In genomic region chr11:46520971-46521745, GRCh38 we compare ENCODE assay signal across 10 cellular contexts.
DNase-seq lines count a peak whose midpoint lies in the region; ATAC-seq and TF ChIP-seq lines count a peak whose summit lies in the region.
"Had no signal": no experiment of that assay in that cellular context is flagged by ENCODE, and none has a peak within 500 bp of the region (broad histone marks: within the 10 kb centered on the region; RNA-seq: fewer than 3 reads in every experiment).

No MANE protein-coding gene starts in this region.

- H3K9me3 Mint-ChIP-seq in nephron progenitor cell = no peaks in the 10 kb centered on the region
- H3K9me3 Mint-ChIP-seq in Calu3 (ENCODE audit: low read depth, unreplicated experiment) = no peaks in the 10 kb centered on the region

- H3K4me1 Mint-ChIP-seq in nephron progenitor cell (peaks cover 13% of the 10 kb centered on the region), Calu3 (ENCODE audit: low read depth, unreplicated experiment) (peaks cover 31% of the 10 kb centered on the region)

- peak; percentile 49 for DNase-seq in GM03348 (ENCODE audit: low spot score)
- peak; percentile 84 for DNase-seq in NCI-H446 treated with DMSO at 0.1 percent for 48 hours (lab: John Stamatoyannopoulos, UW)
- peak; percentile 79 for DNase-seq in choroid plexus epithelial cell (ENCODE audit: low read depth)
- no peak for DNase-seq in nephron progenitor cell
- no peak for DNase-seq in Calu3
- DNase-seq in HPDE6-E6E7 (ENCODE audit: extremely low spot score) = no peak
- DNase-seq: activated CD4-positive, alpha-beta T cell treated with anti-CD3 and anti-CD28 coated beads for 4 hours; heart right ventricle had no signal

- CTCF ChIA-PET in Calu3 (lab: Charles Lee) = interaction anchor here (0.7 kb wide), 1 partner anchor 233 kb away, joined by 3 read pairs; no protein-coding TSS in a partner anchor

- H3K4me3 ChIP-seq in choroid plexus epithelial cell (ENCODE audit: low read depth, low read length) = no peak overlapping the region
- H3K4me3 ChIP-seq: heart right ventricle had no signal

- H3K27ac Mint-ChIP-seq in nephron progenitor cell = peak overlapping the region; percentile 16
- no peak overlapping the region for H3K27ac Mint-ChIP-seq in Calu3 (ENCODE audit: unreplicated experiment)

- intact Hi-C loops in Calu3 (cut with micrococcal nuclease; ENCODE audit: unreplicated experiment) = no loop called here

- no peak overlapping the region for H3K4me3 Mint-ChIP-seq in nephron progenitor cell
- no peak overlapping the region for H3K4me3 Mint-ChIP-seq in Calu3 (ENCODE audit: low read depth, unreplicated experiment)

- H3K36me3 Mint-ChIP-seq in nephron progenitor cell (ENCODE audit: low read depth) = peaks cover 12% of the 10 kb centered on the region
- no peaks in the 10 kb centered on the region for H3K36me3 Mint-ChIP-seq in Calu3 (ENCODE audit: insufficient read depth, unreplicated experiment)

- TF ChIP-seq CTCF in choroid plexus epithelial cell (conservative IDR thresholded peaks at IDR 0.05; ENCODE audit: low read depth, low read length) (no peak), nephron progenitor cell (IDR thresholded peaks at IDR 0.05) (no peak), Calu3 (IDR thresholded peaks at IDR 0.05; ENCODE audit: unreplicated experiment) (no peak)

- no TSS peak for BruUV-seq in Calu3 (replicated peaks; lab: Mats Ljungman, UMichigan)

- ATAC-seq in HG03097 (IDR thresholded peaks at IDR 0.05; ENCODE audit: low FRiP score, unreplicated experiment) (no peak), GM21717 (IDR thresholded peaks at IDR 0.05; ENCODE audit: unreplicated experiment) (no peak)

- H3K27me3 Mint-ChIP-seq in nephron progenitor cell (ENCODE audit: low read depth, poor library complexity) (no peaks in the 10 kb centered on the region), Calu3 (ENCODE audit: unreplicated experiment) (no peaks in the 10 kb centered on the region)

Comparison
In these comparisons a context has a peak if more than half of its experiments do, and no peak if none do; other contexts are left out.
1. DNase-seq: peak in GM03348 (single experiment), NCI-H446 treated with DMSO at 0.1 percent for 48 hours (single experiment) and choroid plexus epithelial cell (single experiment); none in nephron progenitor cell (single experiment), Calu3 (single experiment) and HPDE6-E6E7 (single experiment).